Comparison of ENCODE assay signal across 19 cellular contexts in genomic region chr11:9254416-9254815, GRCh38. TPM values are rescaled to one million over a fixed set of nuclear protein-coding genes. Genes with fewer than 3 reads are reported as not detected.
DNase-seq lines count a peak whose midpoint lies in the region; ATAC-seq and TF ChIP-seq lines count a peak whose summit lies in the region.
"Had no signal": no experiment of that assay in that cellular context is flagged by ENCODE, and none has a peak within 500 bp of the region (broad histone marks: within the 10 kb centered on the region; RNA-seq: fewer than 3 reads in every experiment).

No MANE protein-coding gene starts in this region.

- no peaks in the 10 kb centered on the region for H3K9me3 ChIP-seq in neural progenitor cell (ENCODE audit: low read depth)
- H3K9me3 ChIP-seq in uterus: no peaks in the 10 kb centered on the region
- no peaks in the 10 kb centered on the region for H3K9me3 ChIP-seq in upper lobe of right lung
- H3K9me3 ChIP-seq: A549, MG63, SK-N-SH had no signal

- H3K36me3 Mint-ChIP-seq in T-cell: peaks cover 14% of the 10 kb centered on the region
- H3K36me3 Mint-ChIP-seq in neural progenitor cell: peaks cover 34% of the 10 kb centered on the region

- H3K9ac ChIP-seq in neural progenitor cell: no peak overlapping the region
- H3K9ac ChIP-seq: SK-N-SH had no signal

- POLR2A ChIA-PET in BJ (lab: Charles Lee) (no interaction called here), T-cell (lab: Charles Lee) (interaction anchor here in 1 of 2 donors (0.7 kb wide), 1 partner anchor 46 kb away, joined by 4 read pairs; no protein-coding TSS in a partner anchor)

- H2AFZ ChIP-seq in neural progenitor cell (replicated peaks): no peak overlapping the region

- TF ChIP-seq POLR2A in uterus (IDR thresholded peaks at IDR 0.05): no peak

- H3K4me2 ChIP-seq in neural progenitor cell: no peak overlapping the region
- H3K4me2 ChIP-seq: A549, SK-N-SH had no signal

- intact Hi-C loops in uterus (cut with DNase I; ENCODE audit: low total_unique reads) (no loop called here), upper lobe of right lung (cut with DNase I) (no loop called here)

- ATAC-seq in T-cell (replicated peaks in 1 of 4): no peak
- no peak for ATAC-seq in HG02981 (IDR thresholded peaks at IDR 0.05; ENCODE audit: unreplicated experiment)
- no peak for ATAC-seq in upper lobe of right lung
- ATAC-seq: A549, HCT116 had no signal

- no peak overlapping the region for H3K4me3 ChIP-seq in BJ (ENCODE audit: low read depth, low read length)
- no peak overlapping the region for H3K4me3 ChIP-seq in neural progenitor cell
- H3K4me3 ChIP-seq in uterus: no peak overlapping the region
- H3K4me3 ChIP-seq in upper lobe of right lung: no peak overlapping the region
- H3K4me3 ChIP-seq: A549, MG63 had no signal

- peaks cover 100% of the 10 kb centered on the region for H3K79me2 ChIP-seq in neural progenitor cell (ENCODE audit: low read depth)

- H3K4me1 ChIP-seq in neural progenitor cell (peaks cover 5% of the 10 kb centered on the region), uterus (no peaks in the 10 kb centered on the region), upper lobe of right lung (peaks cover 11% of the 10 kb centered on the region)

- H3F3A ChIP-seq in neural progenitor cell (ENCODE audit: low read depth): peaks cover 3% of the 10 kb centered on the region

- TF ChIP-seq CTCF in BJ (IDR thresholded peaks at IDR 0.05; ENCODE audit: insufficient read depth, low read depth, low read length) (no peak), neural progenitor cell (IDR thresholded peaks at IDR 0.05) (no peak), uterus (IDR thresholded peaks at IDR 0.05) (no peak), upper lobe of right lung (IDR thresholded peaks at IDR 0.05) (no peak)

- H3K27ac Mint-ChIP-seq in T-cell: peak overlapping the region; percentile 83 to 84
- H3K27ac Mint-ChIP-seq in neural progenitor cell: no peak overlapping the region

- H3K9me3 Mint-ChIP-seq in T-cell (no peaks in the 10 kb centered on the region), neural progenitor cell (peaks cover 8% of the 10 kb centered on the region)

- H3K4me1 Mint-ChIP-seq in T-cell: peaks cover 50 to 54% (median 54%) of the 10 kb centered on the region in 3 donors
- H3K4me1 Mint-ChIP-seq in neural progenitor cell: peaks cover 7% of the 10 kb centered on the region

- peak overlapping the region; percentile 20 for H3K27ac ChIP-seq in neural progenitor cell
- H3K27ac ChIP-seq in uterus: no peak overlapping the region
- H3K27ac ChIP-seq in upper lobe of right lung: no peak overlapping the region
- H3K27ac ChIP-seq: A549, C4-2B had no signal

- H3K27me3 ChIP-seq in BJ (ENCODE audit: control insufficient read depth, insufficient read depth, low read length) (no peaks in the 10 kb centered on the region), neural progenitor cell (no peaks in the 10 kb centered on the region), uterus (no peaks in the 10 kb centered on the region), upper lobe of right lung (no peaks in the 10 kb centered on the region)
- H3K27me3 ChIP-seq: MG63 had no signal

- DNase-seq in BJ (ENCODE audit: low read depth) (peak; percentile 41), EH (ENCODE audit: low read depth) (peak; percentile 72), T-cell (no peak), neural progenitor cell (ENCODE audit: low spot score) (no peak), uterus (no peak), upper lobe of right lung (no peak)
- DNase-seq: Calu3, DMS79 treated with DMSO at 0.1 percent for 48 hours, KBM-7, MG63, NCI-H2029, NCI-H446, NCI-H524 treated with DMSO at 0.1 percent for 48 hours, NCI-H774, SK-N-SH had no signal

- H4K20me1 ChIP-seq in neural progenitor cell (ENCODE audit: low read depth): peaks cover 32% of the 10 kb centered on the region

- H3K27me3 Mint-ChIP-seq in T-cell (no peaks in the 10 kb centered on the region), neural progenitor cell (ENCODE audit: insufficient read depth, low read depth) (peaks cover 2% of the 10 kb centered on the region)

- H3K4me3 Mint-ChIP-seq in T-cell (no peak overlapping the region), neural progenitor cell (no peak overlapping the region)

- H3K36me3 ChIP-seq in BJ (ENCODE audit: control insufficient read depth, insufficient read depth, low read length): no peaks in the 10 kb centered on the region
- H3K36me3 ChIP-seq in neural progenitor cell: no peaks in the 10 kb centered on the region
- H3K36me3 ChIP-seq in uterus: no peaks in the 10 kb centered on the region
- H3K36me3 ChIP-seq in upper lobe of right lung: no peaks in the 10 kb centered on the region

- CTCF ChIA-PET in BJ (lab: Yijun Ruan, JAX): no interaction called here
- CTCF ChIA-PET in T-cell (lab: Charles Lee): interaction anchor here in 1 of 2 donors (0.6 kb wide), 1 partner anchor 1502 kb away, joined by 5 read pairs; no protein-coding TSS in a partner anchor

RNA-seq across cellular contexts. Expression of gene DENND5A, which starts 10.7 kb away (rescaled TPM):
- 194 and 289 TPM in 2 replicates for polyA plus RNA-seq in BJ (2011; rRNA removed)
- 288 and 427 TPM in 2 replicates for polyA minus RNA-seq in BJ (2011; rRNA and poly(A)+ RNA removed)
- total RNA-seq in T-cell (100 to 1,000 TPM in 2 of 5 donors, 10 to 100 TPM in 3; 57.8 to 151 (median 84.2) TPM), neural progenitor cell (ENCODE audit: low replicate concordance) (134 and 142 TPM in 2 replicates), uterus (100 to 1,000 TPM in 2 of 4 donors, 10 to 100 TPM in 2; 60.0 to 199 (median 99.4) TPM), upper lobe of right lung (90.8 TPM)

RNA-seq across cellular contexts. Expression of gene TMEM41B, which starts 60.0 kb away (rescaled TPM):
- polyA plus RNA-seq in BJ (2011; rRNA removed): 18.7 and 22.8 TPM in 2 replicates
- polyA minus RNA-seq in BJ (2011; rRNA and poly(A)+ RNA removed): 8.9 and 10.8 TPM in 2 replicates
- total RNA-seq in T-cell: 10 to 100 TPM; 29.0 to 55.6 (median 42.7) TPM
- total RNA-seq in neural progenitor cell (ENCODE audit: low replicate concordance): 51.6 and 82.4 TPM in 2 replicates
- total RNA-seq in uterus: 10 to 100 TPM; 16.5 to 54.8 (median 24.4) TPM
- 71.6 TPM for total RNA-seq in upper lobe of right lung

Comparison
In these comparisons a context has a peak if more than half of its experiments do, and no peak if none do; other contexts are left out.
1. DNase-seq: peak in BJ (single experiment) and EH (single experiment); none in T-cell (0 of 34), neural progenitor cell (single experiment), uterus (0 of 2) and upper lobe of right lung (single experiment).